ENCODE assay signal across 12 cellular contexts in the genomic region with DNA sequence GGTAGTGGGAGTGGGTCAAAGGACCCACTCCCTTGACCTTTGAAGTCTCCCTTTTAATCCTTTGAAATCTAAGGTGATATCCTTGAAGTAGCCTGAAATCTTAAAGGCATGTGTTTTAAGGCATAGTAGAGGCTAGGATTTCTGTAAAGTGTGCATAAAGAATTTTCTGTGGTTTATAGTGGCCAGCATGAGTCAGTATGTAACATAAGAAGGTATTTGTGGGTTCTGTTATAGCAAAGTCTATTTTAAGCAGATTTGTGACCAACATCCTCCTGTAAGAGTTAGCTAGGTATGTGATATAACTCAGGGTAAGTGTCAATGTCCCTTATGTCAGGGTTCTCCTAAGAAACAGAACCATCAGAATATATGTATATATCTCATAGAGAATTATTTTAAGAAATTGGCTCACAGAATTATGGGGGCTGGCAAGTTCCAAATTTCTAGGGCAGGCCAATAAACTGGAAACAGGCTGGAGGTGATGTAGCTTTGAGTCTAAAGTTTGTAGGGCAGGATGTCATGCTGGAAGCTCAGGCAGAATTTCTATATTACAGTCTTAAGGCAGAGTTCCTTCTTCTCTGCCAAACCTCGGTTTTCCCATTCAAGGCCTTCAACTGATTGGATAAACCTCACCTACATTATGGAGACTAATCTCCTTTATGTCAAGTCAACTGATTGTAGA. TPM values are rescaled to one million over a fixed set of nuclear protein-coding genes. Genes with fewer than 3 reads are reported as not detected.
DNase-seq lines count a peak whose midpoint lies in the region; ATAC-seq and TF ChIP-seq lines count a peak whose summit lies in the region.
"Had no signal": no experiment of that assay in that cellular context is flagged by ENCODE, and none has a peak within 500 bp of the region (broad histone marks: within the 10 kb centered on the region; RNA-seq: fewer than 3 reads in every experiment).

No MANE protein-coding gene starts in this region.

- ATAC-seq in GM18499 (IDR thresholded peaks at IDR 0.05; ENCODE audit: insufficient read depth, unreplicated experiment) (peak; percentile 96), HG02884 (IDR thresholded peaks at IDR 0.05; ENCODE audit: unreplicated experiment) (peak; percentile 90), omental fat pad (ENCODE audit: low FRiP score) (no peak), HG03342 (IDR thresholded peaks at IDR 0.05; ENCODE audit: unreplicated experiment) (no peak)

- TF ChIP-seq CTCF in omental fat pad (IDR thresholded peaks at IDR 0.05): no peak

- DNase-seq in RPMI7951 (ENCODE audit: low read depth) (peak; percentile 79), iris pigment epithelial cell (ENCODE audit: low read depth) (peak; percentile 89), Ammon's horn (ENCODE audit: low spot score) (no peak), omental fat pad (ENCODE audit: low spot score) (no peak), DMS153 (lab: John Stamatoyannopoulos, UW) (no peak)
- DNase-seq: activated B cell treated with CpG ODN at 0.5 μM for 24 hours, amygdala, head of caudate nucleus, Karpas-422 had no signal

RNA-seq across cellular contexts. Expression of gene EPYC, which starts 18.7 kb away (rescaled TPM):
- not detected in 2 replicates for total RNA-seq in RPMI7951 (2014; rRNA removed; shearing (Covaris generic))
- total RNA-seq in omental fat pad: not detected
- total RNA-seq: activated B cell treated with CpG ODN at 0.5 μM for 24 hours had no signal

RNA-seq across cellular contexts. Expression of gene KERA, which starts 34.4 kb away (rescaled TPM):
- total RNA-seq in RPMI7951 (2014; rRNA removed; shearing (Covaris generic)): not detected in 2 replicates
- not detected for total RNA-seq in omental fat pad
- total RNA-seq: activated B cell treated with CpG ODN at 0.5 μM for 24 hours had no signal

Comparison
In these comparisons a context has a peak if more than half of its experiments do, and no peak if none do; other contexts are left out.
1. ATAC-seq: peak in GM18499 (single experiment) and HG02884 (single experiment); none in omental fat pad (single experiment) and HG03342 (single experiment).
2. DNase-seq: peak in RPMI7951 (single experiment) and iris pigment epithelial cell (single experiment); none in Ammon's horn (single experiment), omental fat pad (single experiment) and DMS153 (single experiment).